In the genomic region with DNA sequence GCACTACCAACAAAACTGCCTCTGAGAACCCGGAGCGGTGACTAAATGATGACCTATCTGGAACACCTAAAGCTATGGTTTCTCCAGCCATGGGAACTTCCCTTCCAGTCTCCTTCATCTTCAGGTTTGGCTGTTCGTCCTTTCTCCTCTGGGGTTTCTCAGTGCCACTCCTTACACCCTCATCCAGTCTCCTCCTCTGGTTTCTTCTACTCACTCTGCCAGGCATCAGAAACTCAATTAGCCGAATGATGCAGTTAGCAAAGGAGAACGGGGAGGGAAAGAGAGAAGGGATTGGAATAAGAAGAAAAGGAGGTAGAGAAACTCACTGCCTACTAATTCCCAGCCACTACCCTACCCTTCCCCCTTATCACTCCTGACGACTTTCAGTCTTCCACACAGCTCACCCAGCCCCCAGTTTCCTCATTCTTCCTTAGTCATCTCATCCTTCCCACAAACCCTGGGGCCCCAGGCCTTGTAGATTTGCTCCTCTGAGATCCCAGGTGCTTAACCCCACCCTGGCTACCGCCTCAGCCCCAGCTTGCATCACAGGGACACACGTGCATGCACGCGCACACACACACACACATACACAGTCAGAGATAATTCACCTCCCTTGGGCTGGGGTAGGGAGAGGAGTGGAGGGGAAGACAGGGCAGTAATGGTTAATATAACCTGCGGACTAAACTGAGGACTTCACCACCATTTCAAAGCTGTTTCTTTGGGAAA, we compare ENCODE assay signal across 8 cellular contexts. TPM values are rescaled to one million over a fixed set of nuclear protein-coding genes. Genes with fewer than 3 reads are reported as not detected.
DNase-seq lines count a peak whose midpoint lies in the region; ATAC-seq and TF ChIP-seq lines count a peak whose summit lies in the region.

No MANE protein-coding gene starts in this region.

- H3K36me3 ChIP-seq in Caco-2 (ENCODE audit: control insufficient read depth, insufficient read depth, low read length) (no peaks in the 10 kb centered on the region), endodermal cell (ENCODE audit: control insufficient read depth, insufficient read depth, low read length) (peaks cover 82% of the 10 kb centered on the region), muscle layer of duodenum (ENCODE audit: control insufficient read depth in 1 of 2, insufficient read depth in 2 of 2, low read length in 2 of 2) (no peaks in the 10 kb centered on the region)

- intact Hi-C loops in Caco-2 (cut with micrococcal nuclease; ENCODE audit: unreplicated experiment): loop anchor here (1.0 to 5.0 kb wide), 2 partner anchors 13 to 42 kb away; partner anchors contain the start of genes FGD6 and VEZT

- ATAC-seq in activated CD8-positive, alpha-beta memory T cell treated with anti-CD3 and anti-CD28 coated beads, Interleukin-2, amount 10 ng/mL, durations not matched to agents 7 days and 5 days: no peak

- DNase-seq in Caco-2 (peak; percentile 89 to 96), M059J (ENCODE audit: low read depth) (peak; percentile 99), endodermal cell (peak; percentile 90), NCI-H2171 (lab: John Stamatoyannopoulos, UW) (no peak)
- no peak for DNase-seq in activated CD8-positive, alpha-beta memory T cell treated with anti-CD3 and anti-CD28 coated beads, Interleukin-2, amount 10 ng/mL, durations not matched to agents 7 days and 5 days
- no peak for DNase-seq in stimulated activated CD8-positive, alpha-beta memory T cell treated with anti-CD3 and anti-CD28 coated beads, Interleukin-4, amount 100 ng/mL, for 48 hours
- DNase-seq in stimulated activated CD4-positive, alpha-beta T cell treated with anti-CD3 and anti-CD28 coated beads, Interleukin-12 subunit alpha, Interleukin-12 subunit beta, amount 100 ng/mL, for 4 hours: no peak

- H3K4me3 ChIP-seq in Caco-2 (ENCODE audit: low read depth, low read length) (no peak overlapping the region), endodermal cell (ENCODE audit: low read length) (peak overlapping the region; percentile 8), muscle layer of duodenum (ENCODE audit: low read depth in 1 of 2, low read length in 2 of 2) (peak overlapping the region in 1 of 2 donors; percentile 13)

- H3K4me1 Mint-ChIP-seq in Caco-2 (ENCODE audit: low read depth, unreplicated experiment) (peaks cover 52% of the 10 kb centered on the region), endodermal cell (peaks cover 68% of the 10 kb centered on the region)
- no peaks in the 10 kb centered on the region for H3K4me1 Mint-ChIP-seq in activated CD8-positive, alpha-beta memory T cell treated with anti-CD3 and anti-CD28 coated beads, Interleukin-2, amount 10 ng/mL, durations not matched to agents 7 days and 5 days

- WGBS in endodermal cell (ENCODE audit: insufficient coverage in 1 of 2, insufficient read length in 1 of 2), 2 experiments: 68 to 100% methylated on average over 2 to 6 of the region's 11 CpGs

- H3K27me3 Mint-ChIP-seq in Caco-2 (ENCODE audit: insufficient read depth, unreplicated experiment) (no peaks in the 10 kb centered on the region), endodermal cell (ENCODE audit: insufficient read depth) (no peaks in the 10 kb centered on the region)
- no peaks in the 10 kb centered on the region for H3K27me3 Mint-ChIP-seq in activated CD8-positive, alpha-beta memory T cell treated with anti-CD3 and anti-CD28 coated beads, Interleukin-2, amount 10 ng/mL, durations not matched to agents 7 days and 5 days

- H3K9me3 Mint-ChIP-seq in Caco-2 (ENCODE audit: unreplicated experiment) (no peaks in the 10 kb centered on the region), endodermal cell (no peaks in the 10 kb centered on the region)
- no peaks in the 10 kb centered on the region for H3K9me3 Mint-ChIP-seq in activated CD8-positive, alpha-beta memory T cell treated with anti-CD3 and anti-CD28 coated beads, Interleukin-2, amount 10 ng/mL, durations not matched to agents 7 days and 5 days (ENCODE audit: low read depth)

- CTCF ChIA-PET in Caco-2 (lab: Charles Lee): interaction anchor here (0.9 to 1.2 kb wide), 2 partner anchors 13 to 131 kb away, joined by 4 to 5 read pairs; partner anchors contain the start of genes FGD6 and VEZT
- CTCF ChIA-PET in activated CD8-positive, alpha-beta memory T cell treated with anti-CD3 and anti-CD28 coated beads, Interleukin-2, amount 10 ng/mL, durations not matched to agents 7 days and 5 days (lab: Charles Lee): no interaction called here

- no peak for TF ChIP-seq CTCF in Caco-2 (IDR thresholded peaks at IDR 0.05; ENCODE audit: insufficient read depth in 1 of 2, low read depth in 1 of 2, low read length in 1 of 2, severe bottlenecking in 1 of 2, unreplicated experiment in 1 of 2)
- no peak for TF ChIP-seq CTCF in endodermal cell (conservative IDR thresholded peaks at IDR 0.05)

- H3K4me3 Mint-ChIP-seq in Caco-2 (ENCODE audit: unreplicated experiment) (peak overlapping the region; percentile 62), endodermal cell (peak overlapping the region; percentile 25)
- H3K4me3 Mint-ChIP-seq in activated CD8-positive, alpha-beta memory T cell treated with anti-CD3 and anti-CD28 coated beads, Interleukin-2, amount 10 ng/mL, durations not matched to agents 7 days and 5 days: no peak overlapping the region

- peak overlapping the region; percentile 82 for H3K27ac Mint-ChIP-seq in Caco-2 (ENCODE audit: unreplicated experiment)
- H3K27ac Mint-ChIP-seq in endodermal cell: peak overlapping the region; percentile 95
- no peak overlapping the region for H3K27ac Mint-ChIP-seq in activated CD8-positive, alpha-beta memory T cell treated with anti-CD3 and anti-CD28 coated beads, Interleukin-2, amount 10 ng/mL, durations not matched to agents 7 days and 5 days

- peaks cover 61% of the 10 kb centered on the region for H3K4me1 ChIP-seq in Caco-2
- H3K4me1 ChIP-seq in endodermal cell (ENCODE audit: control insufficient read depth, insufficient read depth, low read length): peaks cover 23% of the 10 kb centered on the region
- peaks cover 18 to 42% of the 10 kb centered on the region in 2 donors for H3K4me1 ChIP-seq in muscle layer of duodenum (ENCODE audit: control insufficient read depth in 1 of 2, insufficient read depth in 2 of 2, low read length in 2 of 2)

- H3K9me3 ChIP-seq in Caco-2 (no peaks in the 10 kb centered on the region), endodermal cell (ENCODE audit: control insufficient read depth, low read length) (no peaks in the 10 kb centered on the region), muscle layer of duodenum (ENCODE audit: control insufficient read depth in 1 of 2, low read length in 2 of 2) (no peaks in the 10 kb centered on the region)

- peak overlapping the region; percentile 1 for H3K9ac ChIP-seq in endodermal cell (ENCODE audit: extremely low read depth, low read length, poor library complexity, severe bottlenecking)

- H3K36me3 Mint-ChIP-seq in Caco-2 (ENCODE audit: insufficient read depth, unreplicated experiment) (peaks cover 39% of the 10 kb centered on the region), endodermal cell (ENCODE audit: low read depth) (peaks cover 70% of the 10 kb centered on the region)
- H3K36me3 Mint-ChIP-seq in activated CD8-positive, alpha-beta memory T cell treated with anti-CD3 and anti-CD28 coated beads, Interleukin-2, amount 10 ng/mL, durations not matched to agents 7 days and 5 days: no peaks in the 10 kb centered on the region

- TSS peak; percentile 64 for BruUV-seq in Caco-2 (replicated peaks; lab: Mats Ljungman, UMichigan)

- H3K27me3 ChIP-seq in Caco-2 (replicated peaks; ENCODE audit: control insufficient read depth, insufficient read depth, low read length) (no peaks in the 10 kb centered on the region), endodermal cell (ENCODE audit: control insufficient read depth, insufficient read depth, low read length, poor library complexity, severe bottlenecking) (no peaks in the 10 kb centered on the region), muscle layer of duodenum (ENCODE audit: low read depth, low read length) (no peaks in the 10 kb centered on the region)

- POLR2A ChIA-PET in Caco-2 (lab: Charles Lee): interaction anchor here (1.0 kb wide), 1 partner anchor 13 kb away, joined by 4 read pairs; the partner anchor contains the start of genes FGD6 and VEZT

- peak overlapping the region; percentile 25 for H3K27ac ChIP-seq in endodermal cell (ENCODE audit: low read depth, low read length)
- peak overlapping the region; percentile 49 for H3K27ac ChIP-seq in muscle layer of duodenum (ENCODE audit: low read length)

RNA-seq across cellular contexts. Expression of gene FGD6, which starts 13.0 kb away (rescaled TPM):
- total RNA-seq in Caco-2 (2022): 23.5 and 25.1 TPM in 2 replicates
- 5.4 and 7.5 TPM in 2 replicates for total RNA-seq in M059J (2014; rRNA removed; shearing (Covaris generic))
- 100 to 1,000 TPM in 1 of 2 donors, 10 to 100 TPM in 1; 95.3 to 124 TPM for total RNA-seq in endodermal cell
- polyA plus RNA-seq in endodermal cell (2013, experiment 1 of 2): 14.3 TPM
- 16.1 TPM for polyA plus RNA-seq in endodermal cell (2013, experiment 2 of 2)
- total RNA-seq in activated CD8-positive, alpha-beta memory T cell treated with anti-CD3 and anti-CD28 coated beads, Interleukin-2, amount 10 ng/mL, durations not matched to agents 7 days and 5 days: under 1 TPM; 0.56 to 0.91 TPM

RNA-seq across cellular contexts. Expression of gene VEZT, which starts 13.3 kb away (rescaled TPM):
- total RNA-seq in Caco-2 (2022) (76.9 and 77.4 TPM in 2 replicates), endodermal cell (100 to 1,000 TPM; 146 to 201 TPM)
- total RNA-seq in M059J (2014; rRNA removed; shearing (Covaris generic)): 52.2 and 52.6 TPM in 2 replicates
- polyA plus RNA-seq in endodermal cell (2013, experiment 1 of 2): 95.3 TPM
- polyA plus RNA-seq in endodermal cell (2013, experiment 2 of 2): 95.6 TPM
- 10 to 100 TPM; 36.9 to 52.3 TPM for total RNA-seq in activated CD8-positive, alpha-beta memory T cell treated with anti-CD3 and anti-CD28 coated beads, Interleukin-2, amount 10 ng/mL, durations not matched to agents 7 days and 5 days

Comparison
In these comparisons a context has a peak if more than half of its experiments do, and no peak if none do; other contexts are left out.
1. DNase-seq: peak in Caco-2 (2 of 2), M059J (single experiment) and endodermal cell (single experiment); none in activated CD8-positive, alpha-beta memory T cell treated with anti-CD3 and anti-CD28 coated beads, Interleukin-2, amount 10 ng/mL, durations not matched to agents 7 days and 5 days (single experiment), NCI-H2171 (single experiment), stimulated activated CD8-positive, alpha-beta memory T cell treated with anti-CD3 and anti-CD28 coated beads, Interleukin-4, amount 100 ng/mL, for 48 hours (single experiment) and stimulated activated CD4-positive, alpha-beta T cell treated with anti-CD3 and anti-CD28 coated beads, Interleukin-12 subunit alpha, Interleukin-12 subunit beta, amount 100 ng/mL, for 4 hours (single experiment).